26 cellular contexts compared by ENCODE assay signal in the genomic region with DNA sequence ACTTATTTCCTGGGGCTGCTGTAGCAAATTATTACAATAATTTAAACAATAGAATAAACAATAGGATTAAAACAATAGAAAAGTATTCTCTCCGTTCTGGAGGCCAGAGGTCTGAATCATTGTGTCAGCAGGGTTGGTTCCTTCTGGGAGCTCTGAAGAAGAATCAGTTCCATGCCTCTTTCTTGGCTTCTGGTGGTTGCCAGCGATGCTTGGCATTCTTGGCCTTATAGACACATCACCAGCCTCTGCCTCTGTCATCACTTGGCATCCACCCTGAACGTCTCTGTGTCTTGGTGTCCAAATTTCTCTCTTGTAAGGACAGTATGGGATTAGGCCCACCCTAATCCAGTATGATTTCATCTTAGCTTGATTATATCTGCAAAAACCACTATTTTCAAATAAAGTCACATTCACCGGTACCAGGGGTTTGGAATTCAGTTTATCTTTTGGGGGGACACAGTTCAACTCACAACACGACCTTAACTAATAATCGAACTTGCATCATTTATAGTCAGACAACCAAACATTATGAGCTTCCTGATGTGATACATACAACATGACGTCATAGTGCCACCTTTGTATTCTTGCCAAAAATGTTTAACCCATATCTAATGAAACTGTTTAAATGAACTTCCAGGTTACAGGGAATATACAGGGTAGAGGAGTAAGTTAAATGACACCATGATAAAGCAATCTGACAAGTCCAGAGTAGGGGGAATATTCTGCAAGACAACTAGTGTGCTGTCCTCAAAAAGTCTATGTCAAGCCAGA. TPM values are rescaled to one million over a fixed set of nuclear protein-coding genes. Genes with fewer than 3 reads are reported as not detected.
DNase-seq lines count a peak whose midpoint lies in the region; ATAC-seq and TF ChIP-seq lines count a peak whose summit lies in the region.
"Had no signal": no experiment of that assay in that cellular context is flagged by ENCODE, and none has a peak within 500 bp of the region (broad histone marks: within the 10 kb centered on the region; RNA-seq: fewer than 3 reads in every experiment).

No MANE protein-coding gene starts in this region.

- H3K36me3 ChIP-seq in mammary epithelial cell (ENCODE audit: insufficient read depth, low read length): no peaks in the 10 kb centered on the region
- H3K36me3 ChIP-seq: gastroesophageal sphincter, prostate gland had no signal

- no peaks in the 10 kb centered on the region for H4K20me1 ChIP-seq in mammary epithelial cell (ENCODE audit: insufficient read depth, low read length)

- no peak overlapping the region for H2AFZ ChIP-seq in mammary epithelial cell (ENCODE audit: low read depth, low read length)

- peaks cover 5% of the 10 kb centered on the region for H3K4me1 ChIP-seq in mammary epithelial cell (ENCODE audit: insufficient read depth, low read length)
- H3K4me1 ChIP-seq: gastroesophageal sphincter, prostate gland, testis had no signal

- H3K4me2 ChIP-seq in mammary epithelial cell (ENCODE audit: insufficient read depth, low read depth, low read length): no peak overlapping the region

- dilution Hi-C loops in mammary epithelial cell (cut with HindIII; ENCODE audit: low sequenced_read_pairs): loop anchor here (5.0 kb wide), 1 partner anchor 67 kb away; no protein-coding TSS in a partner anchor

- peaks cover 3% of the 10 kb centered on the region for H3K9me3 ChIP-seq in mammary epithelial cell (replicated peaks; ENCODE audit: insufficient read depth, low read length)
- H3K9me3 ChIP-seq: gastroesophageal sphincter, prostate gland, testis had no signal

- no peak overlapping the region for H3K9ac ChIP-seq in mammary epithelial cell (ENCODE audit: insufficient read depth, low read length)

- H3K79me2 ChIP-seq in mammary epithelial cell (ENCODE audit: insufficient read depth, low read length): no peaks in the 10 kb centered on the region

- no peak overlapping the region for H3K4me3 ChIP-seq in mammary epithelial cell (replicated peaks in 1 of 3; ENCODE audit: insufficient read depth in 1 of 3, low read depth in 2 of 3, low read length in 3 of 3)
- H3K4me3 ChIP-seq in dorsolateral prefrontal cortex: no peak overlapping the region
- H3K4me3 ChIP-seq: gastroesophageal sphincter, prostate gland, testis had no signal

- intact Hi-C loops in mammary epithelial cell (cut with micrococcal nuclease) (no loop called here), dorsolateral prefrontal cortex (cut with DNase I) (no loop called here)

- CTCF ChIA-PET in mammary epithelial cell (lab: Charles Lee; ENCODE audit: low non-redundant PET): interaction anchor here (0.6 kb wide), 1 partner anchor 221 kb away, joined by 7 read pairs; no protein-coding TSS in a partner anchor

- ATAC-seq in HG02642 (IDR thresholded peaks at IDR 0.05; ENCODE audit: poor library complexity, unreplicated experiment): no peak
- ATAC-seq: gastroesophageal sphincter, left lobe of liver, WTC11 had no signal

- H3K27ac ChIP-seq in mammary epithelial cell (ENCODE audit: insufficient read depth, low read depth, low read length) (no peak overlapping the region), dorsolateral prefrontal cortex (no peak overlapping the region)
- H3K27ac ChIP-seq: gastroesophageal sphincter, prostate gland, testis had no signal

- no peak for TF ChIP-seq CTCF in mammary epithelial cell (conservative IDR thresholded peaks at IDR 0.05 in 1 of 2, IDR thresholded peaks at IDR 0.05 in 1 of 2; ENCODE audit: extremely low read depth in 1 of 2, insufficient read depth in 1 of 2, low read depth in 1 of 2, low read length in 2 of 2)
- no peak for TF ChIP-seq CTCF in dorsolateral prefrontal cortex (IDR thresholded peaks at IDR 0.05 in 54 of 56, conservative IDR thresholded peaks at IDR 0.05 in 2 of 56; ENCODE audit: low read depth in 1 of 56, partially characterized antibody in 56 of 56)

- no peaks in the 10 kb centered on the region for H3K27me3 Mint-ChIP-seq in activated T-cell treated with anti-CD3 and anti-CD28 coated beads, Interleukin-2, amount 50 U/mL, for 24 hours

- no peaks in the 10 kb centered on the region for H3K9me3 Mint-ChIP-seq in activated T-cell treated with anti-CD3 and anti-CD28 coated beads, Interleukin-2, amount 50 U/mL, for 24 hours
- H3K9me3 Mint-ChIP-seq: activated naive CD4-positive, alpha-beta T cell treated with anti-CD3 and anti-CD28 coated beads for 36 hours had no signal

- no peaks in the 10 kb centered on the region for H3K36me3 Mint-ChIP-seq in activated T-cell treated with anti-CD3 and anti-CD28 coated beads, Interleukin-2, amount 50 U/mL, for 24 hours (ENCODE audit: low read depth)

- DNase-seq in EH (ENCODE audit: low read depth) (peak; percentile 43), M059J (ENCODE audit: low read depth) (peak; percentile 54), mammary epithelial cell (peak; percentile 48), myocyte (ENCODE audit: low read depth) (peak; percentile 62), dorsolateral prefrontal cortex (no peak)
- DNase-seq in activated T-cell treated with anti-CD3 and anti-CD28 coated beads, Interleukin-2, amount 50 U/mL, for 24 hours: no peak
- DNase-seq: activated CD4-positive, alpha-beta T cell treated with anti-CD3 and anti-CD28 coated beads, Interleukin-2, amount 50 U/mL, for 1 hour; activated naive CD4-positive, alpha-beta T cell treated with anti-CD3 and anti-CD28 coated beads for 36 hours; AML-193; CD4-positive, alpha-beta memory T cell; effector CD4-positive, alpha-beta T cell; H7; hippocampal formation; Karpas-422; mesendoderm; NCI-H524 treated with DMSO at 0.1 percent for 48 hours; SHP77; stimulated activated naive CD8-positive, alpha-beta T cell treated with anti-CD3 and anti-CD28 coated beads, Interleukin-15, Interleukin-2, amounts not matched to agents 100 U/mL and 50 U/mL, for 24 hours; SW 1271; testis had no signal

- H3K27me3 ChIP-seq in mammary epithelial cell (ENCODE audit: insufficient read depth, low read length) (no peaks in the 10 kb centered on the region), dorsolateral prefrontal cortex (no peaks in the 10 kb centered on the region)
- H3K27me3 ChIP-seq: gastroesophageal sphincter, testis had no signal

- in situ Hi-C loops in mammary epithelial cell (cut with MboI; ENCODE audit: low sequenced_read_pairs in 2 of 2): loop anchor here in 1 of 2 donors (10.0 kb wide), 1 partner anchor 495 kb away; no protein-coding TSS in a partner anchor

- H3K4me1 Mint-ChIP-seq in activated T-cell treated with anti-CD3 and anti-CD28 coated beads, Interleukin-2, amount 50 U/mL, for 24 hours (ENCODE audit: low read depth): peaks cover 5% of the 10 kb centered on the region
- H3K4me1 Mint-ChIP-seq: CD4-positive, alpha-beta memory T cell; WTC11 had no signal

- BruUV-seq in mammary epithelial cell (replicated peaks; lab: Mats Ljungman, UMichigan): no TSS peak

- no peak overlapping the region for H3K27ac Mint-ChIP-seq in activated T-cell treated with anti-CD3 and anti-CD28 coated beads, Interleukin-2, amount 50 U/mL, for 24 hours
- H3K27ac Mint-ChIP-seq: activated naive CD4-positive, alpha-beta T cell treated with anti-CD3 and anti-CD28 coated beads for 36 hours; activated T-helper 1 cell treated with anti-CD3 and anti-CD28 coated beads, Interleukin-12 subunit alpha, Interleukin-12 subunit beta, Interleukin-2, Interleukin-4 antibody, amounts not matched to agents 30 ng/mL and 10 ng/mL and 1 ng/mL, durations not matched to agents 14 hours and 24 hours and 36 hours; CD4-positive, alpha-beta memory T cell; WTC11 had no signal

- no peak overlapping the region for H3K4me3 Mint-ChIP-seq in activated T-cell treated with anti-CD3 and anti-CD28 coated beads, Interleukin-2, amount 50 U/mL, for 24 hours
- H3K4me3 Mint-ChIP-seq: activated naive CD4-positive, alpha-beta T cell treated with anti-CD3 and anti-CD28 coated beads for 36 hours; activated T-helper 1 cell treated with anti-CD3 and anti-CD28 coated beads, Interleukin-12 subunit alpha, Interleukin-12 subunit beta, Interleukin-2, Interleukin-4 antibody, amounts not matched to agents 30 ng/mL and 10 ng/mL and 1 ng/mL, durations not matched to agents 14 hours and 24 hours and 36 hours; CD4-positive, alpha-beta memory T cell; WTC11 had no signal

- WGBS in mammary epithelial cell (ENCODE audit: low coverage, missing lambda C conversion rate): 70% methylated on average over 6 of the region's 7 CpGs

RNA-seq across cellular contexts. Expression of gene SMOX, which starts 48.5 kb away (rescaled TPM):
- total RNA-seq in M059J (2014; rRNA removed; shearing (Covaris generic)): 56.5 and 67.0 TPM in 2 replicates
- total RNA-seq in mammary epithelial cell (10 to 100 TPM in 1 of 2 donors, 1 to 10 TPM in 1; 6.5 to 16.4 TPM), myocyte (6.6 and 7.6 TPM in 2 replicates), dorsolateral prefrontal cortex (100 to 1,000 TPM in 2 of 120 experiments, 10 to 100 TPM in 118; 28.1 to 182 (median 50.5) TPM)
- polyA plus RNA-seq in mammary epithelial cell: 5.4 TPM
- polyA minus RNA-seq in mammary epithelial cell: 6.7 TPM
- 6.2 TPM for polyA plus RNA-seq in myocyte (2012)

Comparison
In these comparisons a context has a peak if more than half of its experiments do, and no peak if none do; other contexts are left out.
1. DNase-seq: peak in EH (single experiment), M059J (single experiment), mammary epithelial cell (single experiment) and myocyte (single experiment); none in activated T-cell treated with anti-CD3 and anti-CD28 coated beads, Interleukin-2, amount 50 U/mL, for 24 hours (single experiment) and dorsolateral prefrontal cortex (0 of 10).